In genomic region chr17:45043813-45044540, GRCh38 we compare ENCODE assay signal across 15 cellular contexts. TPM values are rescaled to one million over a fixed set of nuclear protein-coding genes. Genes with fewer than 3 reads are reported as not detected.
DNase-seq lines count a peak whose midpoint lies in the region; ATAC-seq, FAIRE-seq and TF ChIP-seq lines count a peak whose summit lies in the region.
"Had no signal": no experiment of that assay in that cellular context is flagged by ENCODE, and none has a peak within 500 bp of the region (broad histone marks: within the 10 kb centered on the region; RNA-seq: fewer than 3 reads in every experiment).

No MANE protein-coding gene starts in this region.

- H3K79me2 ChIP-seq in H1 (ENCODE audit: control insufficient read depth in 1 of 2, insufficient read depth in 2 of 2, low read length in 2 of 2), result peaks cover 0 to 30% of the 10 kb centered on the region in 2 experiments; a peak in 2 of 4 replicates

- no peak for TF ChIP-seq CTCF in cardiac muscle cell (IDR thresholded peaks at IDR 0.05; ENCODE audit: low read depth, low read length)
- no peak for TF ChIP-seq CTCF in H1 (IDR thresholded peaks at IDR 0.05; ENCODE audit: control extremely low read depth in 1 of 3, insufficient read depth in 1 of 3, low read depth in 1 of 3, low read length in 3 of 3)
- no peak for TF ChIP-seq CTCF in nephron progenitor cell (IDR thresholded peaks at IDR 0.05)
- TF ChIP-seq CTCF in vagina (IDR thresholded peaks at IDR 0.05), result no peak

- TF ChIP-seq POLR2A in H1 (IDR thresholded peaks at IDR 0.05; ENCODE audit: control extremely low read depth in 1 of 2, low read depth in 2 of 2, low read length in 2 of 2) (no peak), vagina (IDR thresholded peaks at IDR 0.05) (no peak)

- CTCF ChIA-PET in H1 (lab: Charles Lee; ENCODE audit: partially characterized antibody), result interaction anchor here (1.7 to 14.2 kb wide), 2 partner anchors 9 to 23 kb away, joined by 6 to 120 read pairs; no protein-coding TSS in a partner anchor

- H3K9me3 Mint-ChIP-seq in nephron progenitor cell, result no peaks in the 10 kb centered on the region
- H3K9me3 Mint-ChIP-seq: activated CD4-positive, alpha-beta T cell treated with anti-CD3 and anti-CD28 coated beads, Interleukin-2, amount 10 ng/mL, durations not matched to agents 7 days and 5 days; IgD-negative memory B cell; T-helper 2 cell treated with Interferon-gamma antibody and Interleukin-4, amounts not matched to agents 5 μg/mL and 100 μg/mL, for 36 hours had no signal

- no peak overlapping the region for H2BK12ac ChIP-seq in H1 (ENCODE audit: low read depth, low read length)

- no peak overlapping the region for H3K4me3 Mint-ChIP-seq in nephron progenitor cell
- H3K4me3 Mint-ChIP-seq: activated CD4-positive, alpha-beta T cell treated with anti-CD3 and anti-CD28 coated beads, Interleukin-2, amount 10 ng/mL, durations not matched to agents 7 days and 5 days; T-helper 2 cell treated with Interferon-gamma antibody and Interleukin-4, amounts not matched to agents 5 μg/mL and 100 μg/mL, for 36 hours had no signal

- intact Hi-C loops in Right ventricle myocardium inferior (cut with DNase I) (loop anchor here (5.0 kb wide), 1 partner anchor 267 kb away; no protein-coding TSS in a partner anchor), vagina (cut with DNase I) (no loop called here)

- H3K79me1 ChIP-seq in H1 (ENCODE audit: low read depth, low read length), result peaks cover 8% of the 10 kb centered on the region

- H4K91ac ChIP-seq in H1 (replicated peaks; ENCODE audit: insufficient read length, low read length), result no peak overlapping the region

- H3K36me3 ChIP-seq in cardiac muscle cell (no peaks in the 10 kb centered on the region), H1 (ENCODE audit: control insufficient read depth in 2 of 4, insufficient read depth in 4 of 4, low read length in 3 of 4) (no peaks in the 10 kb centered on the region; a peak in 1 of 8 replicates), vagina (no peaks in the 10 kb centered on the region)
- H3K36me3 ChIP-seq: transverse colon had no signal

- no peak for DNase-seq in cardiac muscle cell (ENCODE audit: low read depth in 1 of 2, low spot score in 1 of 2)
- no peak for DNase-seq in Right ventricle myocardium inferior (ENCODE audit: missing footprints)
- DNase-seq in H1 (ENCODE audit: low read depth in 1 of 2, low spot score in 2 of 2), result no peak
- DNase-seq in nephron progenitor cell, result no peak
- DNase-seq in vagina (ENCODE audit: extremely low spot score in 2 of 2), result no peak
- no peak for DNase-seq in NCI-H524 (lab: John Stamatoyannopoulos, UW)
- DNase-seq: activated CD4-positive, alpha-beta T cell treated with anti-CD3 and anti-CD28 coated beads, Interleukin-2, amount 10 ng/mL, durations not matched to agents 7 days and 5 days; hippocampal formation; transverse colon had no signal

- no peak overlapping the region for H2BK15ac ChIP-seq in H1 (ENCODE audit: low read length)

- H3K23me2 ChIP-seq in H1 (ENCODE audit: low read depth, low read length), result no peaks in the 10 kb centered on the region; the same call in 1 of the 2 replicates

- peaks cover 3 to 6% of the 10 kb centered on the region in 2 experiments for H4K20me1 ChIP-seq in H1 (replicated peaks in 1 of 2; ENCODE audit: control insufficient read depth in 1 of 2, insufficient read depth in 2 of 2, low read length in 2 of 2)

- no peak overlapping the region for H4K5ac ChIP-seq in H1 (ENCODE audit: insufficient read length, low read depth, low read length)

- no peak overlapping the region for H3K23ac ChIP-seq in H1 (ENCODE audit: insufficient read length)

- peaks cover 73% of the 10 kb centered on the region for H3K4me1 Mint-ChIP-seq in nephron progenitor cell

- H2BK5ac ChIP-seq in H1 (ENCODE audit: low read depth, low read length), result no peak overlapping the region

- H3K4me2 ChIP-seq in H1 (ENCODE audit: insufficient read depth in 1 of 2, low read depth in 2 of 2, low read length in 2 of 2), result no peak overlapping the region
- H3K4me2 ChIP-seq: smooth muscle cell had no signal

- H4K8ac ChIP-seq in H1 (ENCODE audit: extremely low read depth, insufficient read depth, low read length), result no peak overlapping the region

- no peak overlapping the region for H3K4me3 ChIP-seq in cardiac muscle cell
- no peak overlapping the region for H3K4me3 ChIP-seq in H1 (ENCODE audit: extremely low read depth in 1 of 4, insufficient read depth in 2 of 4, low read depth in 3 of 4, low read length in 4 of 4)
- no peak overlapping the region for H3K4me3 ChIP-seq in vagina
- H3K4me3 ChIP-seq: smooth muscle cell, transverse colon had no signal

- H3K9ac ChIP-seq in H1 (replicated peaks in 1 of 4; ENCODE audit: extremely low read depth in 1 of 4, low read depth in 3 of 4, low read length in 3 of 4), result no peak overlapping the region

- no peak overlapping the region for H3K56ac ChIP-seq in H1 (replicated peaks; ENCODE audit: insufficient read length, low read depth, low read length)

- ATAC-seq in Right ventricle myocardium inferior (no peak), HG03457 (IDR thresholded peaks at IDR 0.05; ENCODE audit: unreplicated experiment) (no peak), GM18907 (IDR thresholded peaks at IDR 0.05; ENCODE audit: unreplicated experiment) (no peak)

- no peak overlapping the region for H3K4ac ChIP-seq in H1 (replicated peaks; ENCODE audit: insufficient read length, low read depth, low read length)

- H3K9me3 ChIP-seq in cardiac muscle cell (ENCODE audit: low read depth), result no peaks in the 10 kb centered on the region
- H3K9me3 ChIP-seq in H1 (ENCODE audit: insufficient read depth in 2 of 2, low read depth in 1 of 2, low read length in 1 of 2), result no peaks in the 10 kb centered on the region
- H3K9me3 ChIP-seq in vagina, result no peaks in the 10 kb centered on the region
- H3K9me3 ChIP-seq: transverse colon had no signal

- H3K27me3 Mint-ChIP-seq in nephron progenitor cell (ENCODE audit: low read depth, poor library complexity), result peaks cover 4% of the 10 kb centered on the region
- H3K27me3 Mint-ChIP-seq: activated CD4-positive, alpha-beta T cell treated with anti-CD3 and anti-CD28 coated beads, Interleukin-2, amount 10 ng/mL, durations not matched to agents 7 days and 5 days; IgD-negative memory B cell had no signal

- H3K18ac ChIP-seq in H1 (ENCODE audit: extremely low read depth, low read length), result no peak overlapping the region

- TF ChIP-seq RAD21 in H1 (IDR thresholded peaks at IDR 0.05 in 1 of 2, conservative IDR thresholded peaks at IDR 0.05 in 1 of 2; ENCODE audit: low read depth in 2 of 2, low read length in 2 of 2), result no peak

- H3K27ac ChIP-seq in cardiac muscle cell (peak overlapping the region; percentile 66), H1 (ENCODE audit: low read depth, low read length) (no peak overlapping the region), vagina (peak overlapping the region; percentile 56)
- H3K27ac ChIP-seq: transverse colon had no signal

- TF ChIP-seq EP300 in H1 (IDR thresholded peaks at IDR 0.05; ENCODE audit: borderline replicate concordance in 1 of 2, low read depth in 2 of 2, low read length in 2 of 2), result no peak

- H2AK5ac ChIP-seq in H1 (ENCODE audit: low read depth, low read length), result peak overlapping the region; percentile 65; the same call in 1 of the 2 replicates

- H3K4me1 ChIP-seq in cardiac muscle cell (ENCODE audit: low read depth) (peaks cover 25% of the 10 kb centered on the region), H1 (replicated peaks in 1 of 4; ENCODE audit: control insufficient read depth in 3 of 4, insufficient read depth in 4 of 4, low read length in 3 of 4) (peaks cover 4 to 11% (median 8%) of the 10 kb centered on the region in 4 experiments), vagina (peaks cover 72% of the 10 kb centered on the region)

- POLR2A ChIA-PET in H1 (lab: Charles Lee; ENCODE audit: partially characterized antibody), result interaction anchor here (0.6 to 2.4 kb wide), 5 partner anchors 8 to 133 kb away, joined by 3 to 13 read pairs (median 3); partner anchors contain the start of genes DCAKD, HEXIM1 and NMT1

- 88% methylated on average over 18 of the region's 18 CpGs; no CpG with 5 or more reads in 1 of the 2 experiments for WGBS in H1 (ENCODE audit: extremely low coverage in 1 of 2, insufficient coverage in 1 of 2, insufficient read length in 1 of 2, insufficient replicate concordance in 2 of 2, low coverage in 1 of 2, low lambda C conversion rate in 2 of 2, missing lambda C conversion rate in 1 of 2), 2 experiments

- no peak overlapping the region for H2BK120ac ChIP-seq in H1 (replicated peaks; ENCODE audit: low read depth, low read length)

- no peak overlapping the region for H2BK20ac ChIP-seq in H1 (ENCODE audit: low read length)

- H3K27me3 ChIP-seq in cardiac muscle cell (no peaks in the 10 kb centered on the region), H1 (replicated peaks in 1 of 4; ENCODE audit: control insufficient read depth in 3 of 4, extremely low read depth in 1 of 4, insufficient read depth in 3 of 4, low read length in 3 of 4) (no peaks in the 10 kb centered on the region), vagina (no peaks in the 10 kb centered on the region)
- H3K27me3 ChIP-seq: transverse colon had no signal

- H2AFZ ChIP-seq in H1 (ENCODE audit: low read length), result no peak overlapping the region

- peak overlapping the region; percentile 89 for H3K27ac Mint-ChIP-seq in nephron progenitor cell
- H3K27ac Mint-ChIP-seq: activated CD4-positive, alpha-beta T cell treated with anti-CD3 and anti-CD28 coated beads, Interleukin-2, amount 10 ng/mL, durations not matched to agents 7 days and 5 days had no signal

- peaks cover 17% of the 10 kb centered on the region for H3K36me3 Mint-ChIP-seq in nephron progenitor cell (ENCODE audit: low read depth)
- H3K36me3 Mint-ChIP-seq: IgD-negative memory B cell had no signal

- no peak overlapping the region for H3K14ac ChIP-seq in H1 (ENCODE audit: insufficient read length)

- no peak for FAIRE-seq in H1 (lab: Jason Lieb, UNC)
- FAIRE-seq: endothelial cell of umbilical vein had no signal

RNA-seq across cellular contexts. Expression of gene DCAKD, which starts 7.5 kb away (rescaled TPM):
- total RNA-seq in cardiac muscle cell (113 and 141 TPM in 2 replicates), Right ventricle myocardium inferior (24.2 TPM), vagina (54.5 TPM)
- polyA plus RNA-seq in cardiac muscle cell (60.6 and 66.0 TPM in 2 replicates), H1 (2011; rRNA removed) (52.9 and 61.8 TPM in 2 replicates)
- total RNA-seq in H1 (2021; fragmentation: NEBNext Ultra II Directional; extraction: Animal tissue kit (Norgen Biotek cat#: 25700)), result 33.7 and 35.6 TPM in 2 replicates
- 38.7 TPM for polyA plus RNA-seq in H1 (2011; cell fraction: cytosol; rRNA removed)
- 50.3 TPM for polyA plus RNA-seq in H1 (2011; cell fraction: nucleus; rRNA removed)
- 35.6 to 46.5 TPM (median 40.8 TPM) in 4 replicates for polyA plus RNA-seq in H1 (2012, experiment 1 of 2)
- polyA plus RNA-seq in H1 (2012, experiment 2 of 2), result 33.9 TPM
- 25.6 TPM for polyA plus RNA-seq in H1 (2013, experiment 1 of 2)
- 23.7 TPM for polyA plus RNA-seq in H1 (2013, experiment 2 of 2)
- polyA minus RNA-seq in H1 (2011; rRNA and poly(A)+ RNA removed), result 38.0 and 42.8 TPM in 2 replicates
- 40.1 TPM for polyA minus RNA-seq in H1 (2011; cell fraction: cytosol; rRNA and poly(A)+ RNA removed)
- polyA minus RNA-seq in H1 (2011; cell fraction: nucleus; rRNA and poly(A)+ RNA removed), result 25.0 TPM

RNA-seq across cellular contexts. Expression of gene NMT1, which starts 17.1 kb away (rescaled TPM):
- 83.1 and 113 TPM in 2 replicates for total RNA-seq in cardiac muscle cell
- polyA plus RNA-seq in cardiac muscle cell, result 85.2 and 92.9 TPM in 2 replicates
- 96.0 TPM for total RNA-seq in Right ventricle myocardium inferior
- total RNA-seq in H1 (2021; fragmentation: NEBNext Ultra II Directional; extraction: Animal tissue kit (Norgen Biotek cat#: 25700)), result 149 and 152 TPM in 2 replicates
- 35.5 and 42.9 TPM in 2 replicates for polyA plus RNA-seq in H1 (2011; rRNA removed)
- 40.4 TPM for polyA plus RNA-seq in H1 (2011; cell fraction: cytosol; rRNA removed)
- polyA plus RNA-seq in H1 (2011; cell fraction: nucleus; rRNA removed), result 57.8 TPM
- polyA plus RNA-seq in H1 (2012, experiment 1 of 2), result 85.4 to 115 TPM (median 89.7 TPM) in 4 replicates
- 47.2 TPM for polyA plus RNA-seq in H1 (2012, experiment 2 of 2)
- polyA plus RNA-seq in H1 (2013, experiment 1 of 2), result 116 TPM
- polyA plus RNA-seq in H1 (2013, experiment 2 of 2), result 99.8 TPM
- polyA minus RNA-seq in H1 (2011; rRNA and poly(A)+ RNA removed), result 59.6 and 71.5 TPM in 2 replicates
- polyA minus RNA-seq in H1 (2011; cell fraction: cytosol; rRNA and poly(A)+ RNA removed), result 418 TPM
- 41.7 TPM for polyA minus RNA-seq in H1 (2011; cell fraction: nucleus; rRNA and poly(A)+ RNA removed)
- 49.4 TPM for total RNA-seq in vagina
